ENCODE assay signal across 9 cellular contexts in genomic region chrX:16807548-16807947, GRCh38. TPM values are rescaled to one million over a fixed set of nuclear protein-coding genes. Genes with fewer than 3 reads are reported as not detected.
DNase-seq lines count a peak whose midpoint lies in the region; ATAC-seq and TF ChIP-seq lines count a peak whose summit lies in the region.
"Had no signal": no experiment of that assay in that cellular context is flagged by ENCODE, and none has a peak within 500 bp of the region (broad histone marks: within the 10 kb centered on the region; RNA-seq: fewer than 3 reads in every experiment).

No MANE protein-coding gene starts in this region.

- H3K9me3 ChIP-seq in HUES6 (ENCODE audit: control insufficient read depth, insufficient read depth, low read depth, low read length): no peaks in the 10 kb centered on the region
- H3K9me3 ChIP-seq in colonic mucosa: no peaks in the 10 kb centered on the region

- H3K27ac ChIP-seq in HUES6 (ENCODE audit: low read depth, low read length) (peak overlapping the region; percentile 37; the same call in 1 of the 2 replicates), colonic mucosa (no peak overlapping the region)
- H3K27ac ChIP-seq: RWPE1 had no signal

- H3K9ac ChIP-seq in HUES6 (ENCODE audit: low read length): no peak overlapping the region
- H3K9ac ChIP-seq in colonic mucosa (ENCODE audit: low read depth in 2 of 2, low read length in 2 of 2): no peak overlapping the region

- H3K36me3 Mint-ChIP-seq in activated naive CD8-positive, alpha-beta T cell treated with anti-CD3 and anti-CD28 coated beads, Interleukin-2, amount 50 U/mL, for 24 hours (ENCODE audit: low read depth): peaks cover 9% of the 10 kb centered on the region

- peak; percentile 63 for TF ChIP-seq CTCF in AG09319 (IDR thresholded peaks at IDR 0.05; ENCODE audit: low read depth, low read length)
- peak; percentile 53 for TF ChIP-seq CTCF in colonic mucosa (IDR thresholded peaks at IDR 0.05)

- H3K4me1 Mint-ChIP-seq in activated naive CD8-positive, alpha-beta T cell treated with anti-CD3 and anti-CD28 coated beads, Interleukin-2, amount 50 U/mL, for 24 hours: peaks cover 12% of the 10 kb centered on the region

- no peaks in the 10 kb centered on the region for H3K27me3 ChIP-seq in HUES6 (ENCODE audit: control insufficient read depth, insufficient read depth, low read length)
- no peaks in the 10 kb centered on the region for H3K27me3 ChIP-seq in colonic mucosa

- no peak for ATAC-seq in activated naive CD8-positive, alpha-beta T cell treated with anti-CD3 and anti-CD28 coated beads, Interleukin-2, amount 50 U/mL, for 24 hours
- ATAC-seq in HG03139 (IDR thresholded peaks at IDR 0.05; ENCODE audit: unreplicated experiment): no peak
- ATAC-seq in GM19395 (IDR thresholded peaks at IDR 0.05; ENCODE audit: unreplicated experiment): no peak

- intact Hi-C loops in colonic mucosa (cut with DNase I): no loop called here

- H3K27me3 Mint-ChIP-seq in activated naive CD8-positive, alpha-beta T cell treated with anti-CD3 and anti-CD28 coated beads, Interleukin-2, amount 50 U/mL, for 24 hours: no peaks in the 10 kb centered on the region

- H3K4me1 ChIP-seq in HUES6 (ENCODE audit: control insufficient read depth, insufficient read depth, low read length) (peaks cover 12% of the 10 kb centered on the region; the same call in 1 of the 2 replicates), colonic mucosa (no peaks in the 10 kb centered on the region)

- H3K9me3 Mint-ChIP-seq in activated naive CD8-positive, alpha-beta T cell treated with anti-CD3 and anti-CD28 coated beads, Interleukin-2, amount 50 U/mL, for 24 hours: no peaks in the 10 kb centered on the region

- H3K27ac Mint-ChIP-seq in activated naive CD8-positive, alpha-beta T cell treated with anti-CD3 and anti-CD28 coated beads, Interleukin-2, amount 50 U/mL, for 24 hours: no peak overlapping the region

- H3K36me3 ChIP-seq in HUES6 (ENCODE audit: control insufficient read depth, insufficient read depth, low read length): peaks cover 27% of the 10 kb centered on the region
- H3K36me3 ChIP-seq in colonic mucosa: no peaks in the 10 kb centered on the region

- DNase-seq in AG09319 (ENCODE audit: extremely low read depth, low read depth): no peak
- DNase-seq in colonic mucosa: no peak
- peak; percentile 35 to 55 for DNase-seq in lung microvascular endothelial cell (ENCODE audit: low read depth in 2 of 2)
- no peak for DNase-seq in activated naive CD8-positive, alpha-beta T cell treated with anti-CD3 and anti-CD28 coated beads, Interleukin-2, amount 50 U/mL, for 24 hours
- no peak for DNase-seq in HPDE6-E6E7 (ENCODE audit: extremely low spot score)

- H3K4me3 ChIP-seq in HUES6 (ENCODE audit: low read depth, low read length) (no peak overlapping the region), colonic mucosa (no peak overlapping the region)

- no peak overlapping the region for H3K4me3 Mint-ChIP-seq in activated naive CD8-positive, alpha-beta T cell treated with anti-CD3 and anti-CD28 coated beads, Interleukin-2, amount 50 U/mL, for 24 hours

RNA-seq across cellular contexts. Expression of gene TXLNG, which starts 21.3 kb away (rescaled TPM):
- total RNA-seq in colonic mucosa (10 to 100 TPM in 1 of 2 donors, 1 to 10 TPM in 1; 8.8 to 11.3 TPM), lung microvascular endothelial cell (3.9 and 4.6 TPM in 2 replicates)

Comparison
In these comparisons a context has a peak if more than half of its experiments do, and no peak if none do; other contexts are left out.
1. DNase-seq: peak in lung microvascular endothelial cell (2 of 2); none in AG09319 (single experiment), colonic mucosa (single experiment), activated naive CD8-positive, alpha-beta T cell treated with anti-CD3 and anti-CD28 coated beads, Interleukin-2, amount 50 U/mL, for 24 hours (single experiment) and HPDE6-E6E7 (single experiment).